In genomic region chr12:95003213-95003920, GRCh38 we compare ENCODE assay signal across 1 cellular context.
TF ChIP-seq lines count a peak whose summit lies in the region.

TSS of gene NDUFA12 (minus strand) at chr12:95003697. CDS start at chr12:95003680, 17 bp downstream.

TF ChIP-seq in HCT116, 20 proteins besides CTCF, POLR2A, EP300 and RAD21 (continued from another document):
- TF ChIP-seq REST (IDR thresholded peaks at IDR 0.05; ENCODE audit: low read depth) (no peak), EZH2phosphoT487 (IDR thresholded peaks at IDR 0.05; ENCODE audit: borderline replicate concordance) (no peak), EGR1 (IDR thresholded peaks at IDR 0.05; ENCODE audit: low read depth) (peak; percentile 45; the same call in 1 of the 2 replicates), CBX3 (IDR thresholded peaks at IDR 0.05; ENCODE audit: low read depth) (peak; percentile 98), JUND (IDR thresholded peaks at IDR 0.05) (no peak; the same call in 1 of the 2 replicates), SP1 (IDR thresholded peaks at IDR 0.05; ENCODE audit: low read depth) (peak; percentile 86), TCF7L2 (IDR thresholded peaks at IDR 0.05; ENCODE audit: borderline replicate concordance, extremely low read depth, insufficient read depth, insufficient read length) (no peak), ATF3 (IDR thresholded peaks at IDR 0.05) (no peak), CEBPB (IDR thresholded peaks at IDR 0.05; ENCODE audit: low read depth) (no peak), EZH2 (IDR thresholded peaks at IDR 0.05) (no peak), SIN3A (IDR thresholded peaks at IDR 0.05; ENCODE audit: low read depth) (peak; percentile 91)
TF ChIP-seq in HCT116: peak in this region for 8.
